In the genomic region with DNA sequence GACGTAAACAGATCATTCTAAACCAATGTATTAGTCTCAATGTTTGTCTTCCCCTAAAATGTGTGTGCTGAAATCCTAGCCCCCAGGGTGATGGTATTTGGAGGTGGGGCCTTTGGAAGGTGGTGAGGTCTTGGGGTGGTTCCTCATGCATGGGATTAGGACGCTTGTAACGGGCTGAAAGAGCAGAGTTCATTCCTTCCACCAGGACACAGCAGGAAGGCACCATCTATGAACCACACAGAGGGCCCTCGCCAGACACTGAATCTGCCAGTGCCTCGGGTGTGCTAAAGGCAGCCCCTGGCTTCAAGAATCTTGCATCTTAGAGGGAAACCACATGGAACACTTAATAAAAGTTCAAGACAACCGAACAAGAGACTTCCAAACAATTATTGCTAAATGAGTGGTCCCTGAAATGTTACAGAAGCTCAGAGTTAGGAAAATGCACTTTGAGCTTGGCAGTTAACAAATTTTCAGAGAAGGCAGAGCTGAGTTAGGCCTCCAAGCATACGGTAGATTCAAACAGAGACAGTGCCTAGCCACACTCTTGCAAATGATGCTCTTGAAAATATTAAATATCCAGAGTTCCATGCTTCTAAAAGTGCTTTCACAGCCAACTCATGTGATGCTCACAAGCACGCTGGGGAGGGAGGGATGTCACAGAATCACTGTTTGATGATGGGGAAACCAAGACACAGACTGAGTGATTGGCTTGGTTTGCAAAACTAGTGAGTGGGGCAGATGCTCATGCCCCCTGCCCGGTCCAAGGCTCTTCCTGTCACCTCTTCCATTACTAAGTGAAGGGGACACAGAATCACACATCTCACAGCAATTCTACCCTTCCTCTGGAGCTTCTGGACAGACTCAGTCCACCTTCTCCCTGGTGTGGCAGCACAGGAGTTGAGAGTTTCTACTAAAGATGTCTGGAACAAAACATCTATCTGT, we compare ENCODE assay signal across 33 cellular contexts. TPM values are rescaled to one million over a fixed set of nuclear protein-coding genes. Genes with fewer than 3 reads are reported as not detected.
DNase-seq lines count a peak whose midpoint lies in the region; ATAC-seq, FAIRE-seq and TF ChIP-seq lines count a peak whose summit lies in the region.
"Had no signal": no experiment of that assay in that cellular context is flagged by ENCODE, and none has a peak within 500 bp of the region (broad histone marks: within the 10 kb centered on the region; RNA-seq: fewer than 3 reads in every experiment).

No MANE protein-coding gene starts in this region.

- H3K36me3 ChIP-seq in CD4-positive, CD25-positive, alpha-beta regulatory T cell (ENCODE audit: control insufficient read depth, insufficient read depth, low read length) = peaks cover 33% of the 10 kb centered on the region

- no peaks in the 10 kb centered on the region for H3K9me3 ChIP-seq in A549
- no peaks in the 10 kb centered on the region for H3K9me3 ChIP-seq in CD4-positive, CD25-positive, alpha-beta regulatory T cell (ENCODE audit: control insufficient read depth in 2 of 2, low read length in 2 of 2)
- H3K9me3 ChIP-seq: gastroesophageal sphincter, pancreas, Peyer's patch, stomach, thyroid gland had no signal

- H3K4me1 Mint-ChIP-seq in CD4-positive, CD25-positive, alpha-beta regulatory T cell = peaks cover 9 to 24% (median 19%) of the 10 kb centered on the region in 4 donors
- H3K4me1 Mint-ChIP-seq in nephron progenitor cell = peaks cover 13% of the 10 kb centered on the region

- TF ChIP-seq POLR2A in A549 (IDR thresholded peaks at IDR 0.05; ENCODE audit: low read length) (no peak), GM18505 (IDR thresholded peaks at IDR 0.05; ENCODE audit: borderline replicate concordance, extremely low read depth, insufficient read depth, insufficient read length) (no peak)

- POLR2A ChIA-PET in A549 (lab: Yijun Ruan, JAX) = no interaction called here

- no peaks in the 10 kb centered on the region for H3K9me3 Mint-ChIP-seq in CD4-positive, CD25-positive, alpha-beta regulatory T cell
- no peaks in the 10 kb centered on the region for H3K9me3 Mint-ChIP-seq in nephron progenitor cell
- peaks cover 0 to 5% of the 10 kb centered on the region in 2 donors for H3K9me3 Mint-ChIP-seq in activated naive CD4-positive, alpha-beta T cell treated with anti-CD3 and anti-CD28 coated beads, Interleukin-2, amount 50 U/mL, for 72 hours
- H3K9me3 Mint-ChIP-seq: activated naive CD4-positive, alpha-beta T cell treated with anti-CD3 and anti-CD28 coated beads, Interleukin-2, amount 50 U/mL, for 24 hours; activated T-helper 2 cell treated with anti-CD3 and anti-CD28 coated beads, Interferon-gamma antibody, Interleukin-2, Interleukin-4, amounts not matched to agents 10 μg/mL and 5 μg/mL and 100 μg/mL, durations not matched to agents 14 hours and 24 hours and 36 hours; naive thymus-derived CD4-positive, alpha-beta T cell had no signal

- H3K27me3 Mint-ChIP-seq in CD4-positive, CD25-positive, alpha-beta regulatory T cell = no peaks in the 10 kb centered on the region
- H3K27me3 Mint-ChIP-seq in nephron progenitor cell (ENCODE audit: low read depth, poor library complexity) = no peaks in the 10 kb centered on the region
- H3K27me3 Mint-ChIP-seq: activated naive CD4-positive, alpha-beta T cell treated with anti-CD3 and anti-CD28 coated beads, Interleukin-2, amount 50 U/mL, for 24 hours; naive thymus-derived CD4-positive, alpha-beta T cell had no signal

- TF ChIP-seq CTCF in A549 (IDR thresholded peaks at IDR 0.05) (no peak), dorsolateral prefrontal cortex (IDR thresholded peaks at IDR 0.05 in 54 of 56, conservative IDR thresholded peaks at IDR 0.05 in 2 of 56; ENCODE audit: low read depth in 1 of 56, partially characterized antibody in 56 of 56) (no peak), nephron progenitor cell (IDR thresholded peaks at IDR 0.05) (no peak)

- no peak for FAIRE-seq in A549 (lab: Jason Lieb, UNC)
- FAIRE-seq: endometrium, G401.6, pancreas, small intestine had no signal

- 91% methylated on average over 9 of the region's 9 CpGs for WGBS in A549 (ENCODE audit: missing lambda C conversion rate)

- DNase-seq in A549 (ENCODE audit: low read depth in 1 of 2, low spot score in 1 of 2) (no peak), dorsolateral prefrontal cortex (no peak), nephron progenitor cell (no peak), caudate nucleus (lab: John Stamatoyannopoulos, UW) (no peak), NCI-H510A (lab: John Stamatoyannopoulos, UW) (no peak)
- no peak for DNase-seq in CD4-positive, CD25-positive, alpha-beta regulatory T cell
- DNase-seq in activated naive CD4-positive, alpha-beta T cell treated with anti-CD3 and anti-CD28 coated beads, Interleukin-2, amount 50 U/mL, for 72 hours (ENCODE audit: low spot score in 2 of 2) = no peak
- DNase-seq: activated CD8-positive, alpha-beta memory T cell treated with anti-CD3 and anti-CD28 coated beads for 24 hours; activated T-cell treated with anti-CD3 and anti-CD28 coated beads for 4 hours; anterior cingulate cortex; cortex of kidney; DMS79; Kasumi-1; midbrain; naive thymus-derived CD4-positive, alpha-beta T cell; NCI-H1436; NCI-H2081; NCI-H226; pancreas; Peyer's patch; retina; SHP77; small intestine; stomach; T-helper 2 cell; thyroid gland had no signal

- peaks cover 44% of the 10 kb centered on the region for H3K4me1 ChIP-seq in A549
- H3K4me1 ChIP-seq in CD4-positive, CD25-positive, alpha-beta regulatory T cell (ENCODE audit: control insufficient read depth, insufficient read depth, low read length, poor library complexity, severe bottlenecking) = peaks cover 8% of the 10 kb centered on the region
- H3K4me1 ChIP-seq: pancreas had no signal

- CTCF ChIA-PET in A549 (lab: Yijun Ruan, JAX) = interaction anchor here (0.7 to 1.9 kb wide), 5 partner anchors 13 to 274 kb away, joined by 3 to 5 read pairs (median 3); no protein-coding TSS in a partner anchor

- H3K4me3 Mint-ChIP-seq in CD4-positive, CD25-positive, alpha-beta regulatory T cell = no peak overlapping the region
- no peak overlapping the region for H3K4me3 Mint-ChIP-seq in nephron progenitor cell
- H3K4me3 Mint-ChIP-seq: activated naive CD4-positive, alpha-beta T cell treated with anti-CD3 and anti-CD28 coated beads, Interleukin-2, amount 50 U/mL, for 24 hours; naive thymus-derived CD4-positive, alpha-beta T cell had no signal

- TF ChIP-seq RAD21 in A549 (conservative IDR thresholded peaks at IDR 0.05 in 1 of 2, IDR thresholded peaks at IDR 0.05 in 1 of 2) = no peak

- no peaks in the 10 kb centered on the region for H3K27me3 ChIP-seq in CD4-positive, CD25-positive, alpha-beta regulatory T cell (ENCODE audit: control insufficient read depth, insufficient read depth, low read length)
- H3K27me3 ChIP-seq in dorsolateral prefrontal cortex = no peaks in the 10 kb centered on the region
- H3K27me3 ChIP-seq: gastroesophageal sphincter, pancreas, Peyer's patch, stomach, thyroid gland had no signal

- H3K4me3 ChIP-seq in A549 = no peak overlapping the region
- no peak overlapping the region for H3K4me3 ChIP-seq in CD4-positive, CD25-positive, alpha-beta regulatory T cell (ENCODE audit: low read depth, low read length)
- no peak overlapping the region for H3K4me3 ChIP-seq in dorsolateral prefrontal cortex
- H3K4me3 ChIP-seq: gastroesophageal sphincter, pancreas, Peyer's patch, stomach, thyroid gland had no signal

- ATAC-seq in A549 (no peak), GM18505 (IDR thresholded peaks at IDR 0.05; ENCODE audit: unreplicated experiment) (no peak)
- no peak for ATAC-seq in CD4-positive, CD25-positive, alpha-beta regulatory T cell (ENCODE audit: low read depth in 2 of 2)
- ATAC-seq in activated naive CD4-positive, alpha-beta T cell treated with anti-CD3 and anti-CD28 coated beads, Interleukin-2, amount 50 U/mL, for 72 hours = no peak
- ATAC-seq: gastroesophageal sphincter; HCT116; naive thymus-derived CD4-positive, alpha-beta T cell; pancreas had no signal

- peak overlapping the region; percentile 87 to 94; a peak in 4 of 6 replicates for H3K27ac ChIP-seq in A549
- H3K27ac ChIP-seq in CD4-positive, CD25-positive, alpha-beta regulatory T cell (ENCODE audit: insufficient read depth, low read length, poor library complexity, severe bottlenecking) = no peak overlapping the region
- H3K27ac ChIP-seq in dorsolateral prefrontal cortex = peak overlapping the region in 47 of 59 donors; percentile 9 to 97 (median 91)
- no peak overlapping the region for H3K27ac ChIP-seq in caudate nucleus (ENCODE audit: low read depth, low read length)
- H3K27ac ChIP-seq: pancreas, Peyer's patch, thyroid gland had no signal

- H3K36me3 Mint-ChIP-seq in CD4-positive, CD25-positive, alpha-beta regulatory T cell = peaks cover 56% of the 10 kb centered on the region
- H3K36me3 Mint-ChIP-seq in nephron progenitor cell (ENCODE audit: low read depth) = peaks cover 85% of the 10 kb centered on the region
- peaks cover 23 to 35% of the 10 kb centered on the region in 2 donors for H3K36me3 Mint-ChIP-seq in activated naive CD4-positive, alpha-beta T cell treated with anti-CD3 and anti-CD28 coated beads, Interleukin-2, amount 50 U/mL, for 72 hours

- H3K4me2 ChIP-seq in A549 = no peak overlapping the region

- H3K27ac Mint-ChIP-seq in CD4-positive, CD25-positive, alpha-beta regulatory T cell = peak overlapping the region in 2 of 3 donors; percentile 22 to 33
- peak overlapping the region; percentile 34 for H3K27ac Mint-ChIP-seq in nephron progenitor cell
- no peak overlapping the region for H3K27ac Mint-ChIP-seq in activated naive CD4-positive, alpha-beta T cell treated with anti-CD3 and anti-CD28 coated beads, Interleukin-2, amount 50 U/mL, for 72 hours
- H3K27ac Mint-ChIP-seq: activated naive CD4-positive, alpha-beta T cell treated with anti-CD3 and anti-CD28 coated beads, Interleukin-2, amount 50 U/mL, for 24 hours; activated T-helper 2 cell treated with anti-CD3 and anti-CD28 coated beads, Interferon-gamma antibody, Interleukin-2, Interleukin-4, amounts not matched to agents 10 μg/mL and 5 μg/mL and 100 μg/mL, durations not matched to agents 14 hours and 24 hours and 36 hours had no signal

- no peak for TF ChIP-seq EP300 in A549 (IDR thresholded peaks at IDR 0.05)

- intact Hi-C loops in dorsolateral prefrontal cortex (cut with DNase I) = loop anchor here in 1 of 2 donors (10.0 kb wide), 1 partner anchor 346 kb away; no protein-coding TSS in a partner anchor

TF ChIP-seq in A549, 52 proteins besides CTCF, POLR2A, EP300 and RAD21 (continues in another document):
- no peak for TF ChIP-seq SMC3 (IDR thresholded peaks at IDR 0.05)
- TF ChIP-seq ZC3H11A (IDR thresholded peaks at IDR 0.05) = no peak
- no peak for TF ChIP-seq CBX2 (IDR thresholded peaks at IDR 0.05; ENCODE audit: borderline replicate concordance, low read depth)

RNA-seq across cellular contexts. Expression of gene TBC1D7, which starts 27.4 kb away (rescaled TPM):
- 55.9 and 78.3 TPM in 2 replicates for polyA plus RNA-seq in A549 (2011; rRNA removed)
- polyA plus RNA-seq in A549 (2012; cell fraction: cytosol; rRNA removed) = 23.3 and 24.0 TPM in 2 replicates
- polyA plus RNA-seq in A549 (2012; cell fraction: nucleus; rRNA removed) = 9.6 and 16.8 TPM in 2 replicates
- polyA plus RNA-seq in A549 (2017; fragmentation: RNase III; extraction: RNeasy Plus Mini Kit Qiagen cat#74134 plus additional on column Dnase treatment) = 25.2 to 34.6 TPM (median 28.2 TPM) in 3 replicates
- 45.7 and 47.8 TPM in 2 replicates for polyA minus RNA-seq in A549 (2011; rRNA and poly(A)+ RNA removed)
- total RNA-seq in CD4-positive, CD25-positive, alpha-beta regulatory T cell = 16.2 TPM
- polyA plus RNA-seq in CD4-positive, CD25-positive, alpha-beta regulatory T cell = 10 to 100 TPM; 18.7 to 31.3 (median 22.5) TPM
- 10 to 100 TPM; 18.2 to 52.1 (median 27.5) TPM for total RNA-seq in dorsolateral prefrontal cortex
- total RNA-seq in activated naive CD4-positive, alpha-beta T cell treated with anti-CD3 and anti-CD28 coated beads, Interleukin-2, amount 50 U/mL, for 72 hours = 10 to 100 TPM; 13.2 to 30.9 TPM

Comparison
In these comparisons a context has a peak if more than half of its experiments do, and no peak if none do; other contexts are left out.
1. H3K27ac ChIP-seq: peak in A549 (2 of 2) and dorsolateral prefrontal cortex (47 of 59); none in CD4-positive, CD25-positive, alpha-beta regulatory T cell (single experiment) and caudate nucleus (single experiment).
2. H3K27ac Mint-ChIP-seq: peak in CD4-positive, CD25-positive, alpha-beta regulatory T cell (2 of 3) and nephron progenitor cell (single experiment); none in activated naive CD4-positive, alpha-beta T cell treated with anti-CD3 and anti-CD28 coated beads, Interleukin-2, amount 50 U/mL, for 72 hours (0 of 2).